8 cellular contexts compared by ENCODE assay signal in the genomic region with DNA sequence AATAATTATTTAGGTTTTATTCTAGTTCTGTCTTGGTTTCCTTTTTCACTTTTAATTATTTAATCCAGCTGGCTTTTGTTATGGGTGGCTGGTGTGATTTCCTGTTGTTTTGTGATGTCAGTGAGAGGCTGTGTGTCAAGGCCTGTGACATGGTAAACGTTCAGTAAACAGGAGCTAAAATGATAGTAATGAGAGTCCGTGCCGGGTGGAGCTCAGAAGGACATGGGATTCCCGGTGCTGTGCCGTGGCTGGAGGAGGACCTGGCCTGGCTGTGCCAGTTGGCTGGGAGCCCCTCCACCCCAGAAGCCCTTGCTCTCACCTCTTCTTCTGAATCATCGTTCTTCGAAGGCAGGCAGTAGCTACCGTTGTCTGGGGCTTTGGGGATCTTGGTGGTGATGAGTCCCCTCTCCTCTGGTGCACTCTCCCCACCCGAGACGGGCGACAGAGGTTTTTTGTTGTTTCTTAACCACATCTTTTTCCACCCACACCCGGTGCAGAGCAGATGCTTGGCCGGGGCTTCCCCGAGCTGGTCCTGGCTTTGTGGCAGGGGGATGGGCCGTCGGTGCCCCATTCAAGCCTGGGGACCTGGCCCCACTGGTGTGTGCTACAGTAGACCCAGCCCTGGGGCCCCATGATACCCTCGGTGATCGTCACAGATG. TPM values are rescaled to one million over a fixed set of nuclear protein-coding genes. Genes with fewer than 3 reads are reported as not detected.
DNase-seq lines count a peak whose midpoint lies in the region; ATAC-seq, FAIRE-seq and TF ChIP-seq lines count a peak whose summit lies in the region.

No MANE protein-coding gene starts in this region.

- H3K36me3 ChIP-seq in kidney (ENCODE audit: control insufficient read depth in 1 of 2, insufficient read depth in 2 of 2, low read length in 2 of 2), result no peaks in the 10 kb centered on the region

- TF ChIP-seq CTCF in kidney (IDR thresholded peaks at IDR 0.05; ENCODE audit: borderline replicate concordance, extremely low read depth, insufficient read depth), result no peak

- no peak for FAIRE-seq in kidney (lab: Jason Lieb, UNC)

- H3K4me1 ChIP-seq in kidney (ENCODE audit: control insufficient read depth in 1 of 2, insufficient read depth in 1 of 2, low read depth in 1 of 2, low read length in 2 of 2), result peaks cover 0 to 35% of the 10 kb centered on the region in 2 donors

- WGBS in adipose tissue, 3 donors, result 10 to 36% (median 11%) methylated on average over 18 of the region's 18 CpGs

- peak overlapping the region in 1 of 2 donors; percentile 17 for H3K9ac ChIP-seq in kidney (ENCODE audit: low read length in 2 of 2)

- H3K4me3 ChIP-seq in kidney (ENCODE audit: low read length in 2 of 2), result no peak overlapping the region

- ATAC-seq in GM18907 (IDR thresholded peaks at IDR 0.05; ENCODE audit: unreplicated experiment) (peak; percentile 56), HG03095 (IDR thresholded peaks at IDR 0.05; ENCODE audit: unreplicated experiment) (peak; percentile 50)

- no peaks in the 10 kb centered on the region for H3K9me3 ChIP-seq in kidney (ENCODE audit: control insufficient read depth in 1 of 2, low read length in 2 of 2)

- H3K27ac ChIP-seq in adipose tissue (ENCODE audit: low read depth, low read length) (peak overlapping the region; percentile 68), kidney (ENCODE audit: low read depth in 2 of 2, low read length in 2 of 2) (peak overlapping the region; percentile 85 to 86)

- intact Hi-C loops in kidney (cut with DNase I), result no loop called here

- DNase-seq in SW480 (ENCODE audit: low spot score) (peak; percentile 22), kidney (peak; percentile 87), NCI-H345 treated with DMSO at 0.1 percent for 48 hours (lab: John Stamatoyannopoulos, UW; ENCODE audit: unreplicated experiment) (no peak), NCI-H82 treated with DMSO at 0.1 percent for 48 hours (lab: John Stamatoyannopoulos, UW; ENCODE audit: unreplicated experiment) (no peak)
- DNase-seq in stimulated activated CD4-positive, alpha-beta T cell treated with anti-CD3 and anti-CD28 coated beads, Interleukin-4, amount 100 ng/mL, for 48 hours (ENCODE audit: low read depth in 2 of 2), result peak; percentile 64 to 70

RNA-seq across cellular contexts. Expression of a gene that starts 29.1 kb away (rescaled TPM):
- polyA plus RNA-seq in adipose tissue, result 10 to 100 TPM in 2 of 3 donors, 1 to 10 TPM in 1; 3.6 to 15.9 (median 14.7) TPM
- 35.0 TPM for total RNA-seq in kidney
- polyA plus RNA-seq in kidney (ENCODE audit: insufficient read depth, low read depth, low replicate concordance), result 7.3 TPM

Comparison
In these comparisons a context has a peak if more than half of its experiments do, and no peak if none do; other contexts are left out.
1. DNase-seq: peak in SW480 (single experiment), kidney (single experiment) and stimulated activated CD4-positive, alpha-beta T cell treated with anti-CD3 and anti-CD28 coated beads, Interleukin-4, amount 100 ng/mL, for 48 hours (2 of 2); none in NCI-H345 treated with DMSO at 0.1 percent for 48 hours (single experiment) and NCI-H82 treated with DMSO at 0.1 percent for 48 hours (single experiment).